17 cellular contexts compared by ENCODE assay signal in the genomic region with DNA sequence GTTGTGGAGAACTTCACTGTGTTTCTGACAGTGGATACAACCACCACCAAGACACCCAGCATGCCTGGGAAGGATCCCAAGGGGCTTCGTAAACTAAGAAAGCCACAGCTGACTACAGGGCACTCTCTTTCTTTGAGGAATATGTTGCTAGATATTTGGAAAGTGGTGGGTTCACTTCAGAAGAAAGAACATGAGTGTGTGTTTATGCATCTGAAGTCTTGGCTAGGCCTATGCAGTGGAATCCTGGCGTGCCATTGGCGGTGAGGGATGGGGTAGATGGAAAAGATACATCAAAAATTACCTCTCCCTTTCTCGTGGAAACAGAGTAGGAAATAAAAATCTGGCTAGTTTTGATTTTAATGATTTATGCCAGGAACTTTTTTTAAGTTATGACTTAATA.
DNase-seq lines count a peak whose midpoint lies in the region; ATAC-seq and TF ChIP-seq lines count a peak whose summit lies in the region.
"Had no signal": no experiment of that assay in that cellular context is flagged by ENCODE, and none has a peak within 500 bp of the region (broad histone marks: within the 10 kb centered on the region; RNA-seq: fewer than 3 reads in every experiment).

No MANE protein-coding gene starts in this region.

- H3K4me1 ChIP-seq in right cardiac atrium (ENCODE audit: control insufficient read depth, insufficient read depth, low read length): peaks cover 16% of the 10 kb centered on the region
- H3K4me1 ChIP-seq: ascending aorta had no signal

- POLR2A ChIA-PET in activated CD8-positive, alpha-beta T cell treated with anti-CD3 and anti-CD28 coated beads for 36 hours (lab: Charles Lee): no interaction called here

- H3K4me3 Mint-ChIP-seq in activated CD8-positive, alpha-beta T cell treated with anti-CD3 and anti-CD28 coated beads for 36 hours: no peak overlapping the region
- H3K4me3 Mint-ChIP-seq: B cell, endodermal cell had no signal

- no peak for TF ChIP-seq CTCF in dorsolateral prefrontal cortex (IDR thresholded peaks at IDR 0.05 in 54 of 56, conservative IDR thresholded peaks at IDR 0.05 in 2 of 56; ENCODE audit: low read depth in 1 of 56, partially characterized antibody in 56 of 56)
- no peak for TF ChIP-seq CTCF in activated CD8-positive, alpha-beta T cell treated with anti-CD3 and anti-CD28 coated beads for 36 hours (IDR thresholded peaks at IDR 0.05)

- H3K4me3 ChIP-seq in dorsolateral prefrontal cortex: peak overlapping the region in 44 of 59 donors; percentile 3 to 59 (median 40)
- H3K4me3 ChIP-seq in right cardiac atrium (ENCODE audit: low read length): peak overlapping the region; percentile 49
- peak overlapping the region in 5 of 7 experiments; percentile 8 to 38 (median 25) for H3K4me3 ChIP-seq in skin epidermis
- H3K4me3 ChIP-seq: ascending aorta had no signal

- H3K9me3 Mint-ChIP-seq in activated CD8-positive, alpha-beta T cell treated with anti-CD3 and anti-CD28 coated beads for 36 hours: no peaks in the 10 kb centered on the region
- H3K9me3 Mint-ChIP-seq: endodermal cell had no signal

- no peaks in the 10 kb centered on the region for H3K9me3 ChIP-seq in right cardiac atrium (ENCODE audit: control insufficient read depth, low read length)
- H3K9me3 ChIP-seq: ascending aorta had no signal

- H3K27ac ChIP-seq in dorsolateral prefrontal cortex: peak overlapping the region in 33 of 59 donors; percentile 2 to 86 (median 76)
- H3K27ac ChIP-seq in right cardiac atrium (ENCODE audit: low read length): peak overlapping the region; percentile 47
- H3K27ac ChIP-seq in skin epidermis: peak overlapping the region in 4 of 21 experiments; percentile 7 to 88 (median 80)
- H3K27ac ChIP-seq: ascending aorta had no signal

- H3K4me1 Mint-ChIP-seq in activated CD8-positive, alpha-beta T cell treated with anti-CD3 and anti-CD28 coated beads for 36 hours (ENCODE audit: low read depth): peaks cover 15% of the 10 kb centered on the region

- H3K36me3 Mint-ChIP-seq in activated CD8-positive, alpha-beta T cell treated with anti-CD3 and anti-CD28 coated beads for 36 hours (ENCODE audit: low read depth): no peaks in the 10 kb centered on the region

- peak in 1 of 2 donors; percentile 30 for ATAC-seq in right cardiac atrium
- no peak for ATAC-seq in GM19395 (IDR thresholded peaks at IDR 0.05; ENCODE audit: unreplicated experiment)
- ATAC-seq in activated CD8-positive, alpha-beta T cell treated with anti-CD3 and anti-CD28 coated beads for 36 hours: no peak
- ATAC-seq in HG03520 (IDR thresholded peaks at IDR 0.05; ENCODE audit: unreplicated experiment): no peak

- DNase-seq in GM03348 (ENCODE audit: low spot score) (peak; percentile 16), dorsolateral prefrontal cortex (no peak), right cardiac atrium (no peak), 8988T (no peak)
- no peak for DNase-seq in activated CD8-positive, alpha-beta T cell treated with anti-CD3 and anti-CD28 coated beads for 36 hours
- DNase-seq: activated CD4-positive, alpha-beta T cell treated with anti-CD3 and anti-CD28 coated beads, Interleukin-2, amount 50 U/mL, for 48 hours; endodermal cell; kidney glomerular epithelial cell; NCI-H1694 treated with DMSO at 0.1 percent for 48 hours; NCI-H524 treated with DMSO at 0.1 percent for 48 hours; trophoblast cell had no signal

- H3K27me3 ChIP-seq in dorsolateral prefrontal cortex: peaks cover 0 to 3% (median 0%) of the 10 kb centered on the region in 45 donors
- no peaks in the 10 kb centered on the region for H3K27me3 ChIP-seq in right cardiac atrium (ENCODE audit: control insufficient read depth, insufficient read depth)
- H3K27me3 ChIP-seq: ascending aorta had no signal

- H3K27ac Mint-ChIP-seq in activated CD8-positive, alpha-beta T cell treated with anti-CD3 and anti-CD28 coated beads for 36 hours: no peak overlapping the region
- H3K27ac Mint-ChIP-seq: B cell, endodermal cell, progenitor cell of endocrine pancreas had no signal

- CTCF ChIA-PET in activated CD8-positive, alpha-beta T cell treated with anti-CD3 and anti-CD28 coated beads for 36 hours (lab: Charles Lee): no interaction called here

- WGBS in right cardiac atrium: 49% methylated on average over 4 of the region's 4 CpGs

- intact Hi-C loops in dorsolateral prefrontal cortex (cut with DNase I): no loop called here
- intact Hi-C loops in right cardiac atrium (cut with DNase I): loop anchor here in 1 of 4 donors (10.0 kb wide), 1 partner anchor 56 kb away; no protein-coding TSS in a partner anchor
- intact Hi-C loops in activated CD8-positive, alpha-beta T cell treated with anti-CD3 and anti-CD28 coated beads for 36 hours (cut with micrococcal nuclease): loop anchor here (10.0 kb wide), 1 partner anchor 186 kb away; no protein-coding TSS in a partner anchor

- H3K27me3 Mint-ChIP-seq in activated CD8-positive, alpha-beta T cell treated with anti-CD3 and anti-CD28 coated beads for 36 hours: peaks cover 9% of the 10 kb centered on the region
